Comparison of ENCODE assay signal across 33 cellular contexts in the genomic region with DNA sequence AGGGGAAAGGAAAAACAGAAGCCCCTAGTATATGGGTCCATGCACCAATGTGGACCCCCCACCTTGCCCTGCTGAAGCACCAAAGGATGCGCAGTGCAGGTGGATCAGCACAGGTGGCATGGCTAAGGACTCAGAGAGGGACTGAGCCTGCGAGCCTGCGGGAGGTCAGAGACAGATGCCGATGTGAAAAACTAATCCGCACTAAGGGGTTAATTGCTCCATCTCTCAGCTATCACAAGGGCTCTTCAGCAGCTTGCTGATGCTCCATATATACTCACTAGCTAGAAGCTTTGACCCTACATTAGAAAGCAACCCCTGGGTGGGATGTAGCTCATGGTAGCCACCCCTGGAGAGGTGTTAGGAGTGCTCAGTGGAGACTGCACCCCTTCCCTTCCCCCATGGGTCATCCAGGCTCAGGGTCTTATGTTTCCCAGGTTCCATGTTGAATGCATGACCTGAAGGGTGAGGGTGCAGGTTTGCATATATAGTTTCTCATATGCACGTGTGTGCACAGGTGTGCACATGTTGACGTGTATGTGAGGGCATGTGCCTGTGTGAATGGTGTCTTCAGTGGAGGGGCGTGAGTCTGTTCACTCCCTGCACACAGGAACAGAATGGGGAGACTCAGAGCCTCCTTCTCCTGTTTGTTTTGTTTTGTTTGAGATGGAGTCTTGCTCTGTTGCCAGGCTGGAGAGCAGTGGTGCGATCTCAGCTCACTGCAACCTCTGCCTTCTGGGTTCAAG. TPM values are rescaled to one million over a fixed set of nuclear protein-coding genes. Genes with fewer than 3 reads are reported as not detected.
DNase-seq lines count a peak whose midpoint lies in the region; ATAC-seq lines count a peak whose summit lies in the region.
"Had no signal": no experiment of that assay in that cellular context is flagged by ENCODE, and none has a peak within 500 bp of the region (broad histone marks: within the 10 kb centered on the region; RNA-seq: fewer than 3 reads in every experiment).

No MANE protein-coding gene starts in this region.

- no peak for ATAC-seq in activated T-cell treated with anti-CD3 and anti-CD28 coated beads, Interleukin-2, amount 50 U/mL, for 4 hours
- no peak for ATAC-seq in activated CD8-positive, alpha-beta T cell treated with anti-CD3 and anti-CD28 coated beads, Interleukin-2, amount 10 ng/mL, durations not matched to agents 7 days and 5 days
- no peak for ATAC-seq in HG02938 (IDR thresholded peaks at IDR 0.05; ENCODE audit: unreplicated experiment)
- ATAC-seq: GM12878 had no signal

- CTCF ChIA-PET in activated CD8-positive, alpha-beta T cell treated with anti-CD3 and anti-CD28 coated beads, Interleukin-2, amount 10 ng/mL, durations not matched to agents 7 days and 5 days (lab: Charles Lee), result interaction anchor here (0.7 to 5.0 kb wide), 8 partner anchors 11 to 267 kb away, joined by 3 to 40 read pairs (median 4); a partner anchor contains a TSS

- H3K27me3 Mint-ChIP-seq in activated T-cell treated with anti-CD3 and anti-CD28 coated beads, Interleukin-2, amount 50 U/mL, for 4 hours (ENCODE audit: low read depth), result peaks cover 5% of the 10 kb centered on the region
- H3K27me3 Mint-ChIP-seq in activated CD8-positive, alpha-beta T cell treated with anti-CD3 and anti-CD28 coated beads, Interleukin-2, amount 10 ng/mL, durations not matched to agents 7 days and 5 days (ENCODE audit: low read depth), result no peaks in the 10 kb centered on the region

- DNase-seq in NCI-H345 (lab: John Stamatoyannopoulos, UW), result peak; percentile 38
- DNase-seq in NCI-H345 treated with DMSO at 0.1 percent for 48 hours (lab: John Stamatoyannopoulos, UW; ENCODE audit: unreplicated experiment), result no peak
- peak; percentile 51 to 61 for DNase-seq in NCI-H187 (lab: John Stamatoyannopoulos, UW)
- DNase-seq in NCI-H69 (lab: John Stamatoyannopoulos, UW), result peak; percentile 35
- no peak for DNase-seq in activated T-cell treated with anti-CD3 and anti-CD28 coated beads, Interleukin-2, amount 50 U/mL, for 4 hours
- no peak for DNase-seq in activated CD8-positive, alpha-beta T cell treated with anti-CD3 and anti-CD28 coated beads, Interleukin-2, amount 10 ng/mL, durations not matched to agents 7 days and 5 days
- DNase-seq: activated CD4-positive, alpha-beta T cell treated with anti-CD3 and anti-CD28 coated beads, Interleukin-2, amount 50 U/mL, for 48 hours; activated CD4-positive, CD25-positive, alpha-beta regulatory T cell; activated CD8-positive, alpha-beta memory T cell treated with anti-CD3 and anti-CD28 coated beads, Interleukin-2, amount 50 U/mL, for 48 hours; activated effector memory CD4-positive, alpha-beta T cell treated with Interleukin-2 at 50 U/mL for 16 hours; activated naive CD8-positive, alpha-beta T cell treated with anti-CD3 and anti-CD28 coated beads for 36 hours; CD4-positive, CD25-positive, alpha-beta regulatory T cell; central memory CD4-positive, alpha-beta T cell; GOT3; islet precursor cell; left ventricle myocardium superior; naive B cell; NCI-H2107; NK-92 treated with Interleukin-12 subunit alpha and Interleukin-12 subunit beta, amount 100 ng/mL, for 24 hours; SIG-M5; small intestine; stimulated activated CD4-positive, alpha-beta T cell treated with anti-CD3 and anti-CD28 coated beads, Interleukin-1b, Interleukin-23, amount 100 ng/mL, for 48 hours; SW 1271 had no signal

- no peak overlapping the region for H3K4me3 Mint-ChIP-seq in activated T-cell treated with anti-CD3 and anti-CD28 coated beads, Interleukin-2, amount 50 U/mL, for 4 hours
- H3K4me3 Mint-ChIP-seq in activated CD8-positive, alpha-beta T cell treated with anti-CD3 and anti-CD28 coated beads, Interleukin-2, amount 10 ng/mL, durations not matched to agents 7 days and 5 days, result no peak overlapping the region
- H3K4me3 Mint-ChIP-seq: activated naive CD8-positive, alpha-beta T cell treated with anti-CD3 and anti-CD28 coated beads for 36 hours; CD4-positive, CD25-positive, alpha-beta regulatory T cell; naive B cell had no signal

- H3K36me3 Mint-ChIP-seq in activated T-cell treated with anti-CD3 and anti-CD28 coated beads, Interleukin-2, amount 50 U/mL, for 4 hours (ENCODE audit: insufficient read depth), result no peaks in the 10 kb centered on the region
- no peaks in the 10 kb centered on the region for H3K36me3 Mint-ChIP-seq in activated CD8-positive, alpha-beta T cell treated with anti-CD3 and anti-CD28 coated beads, Interleukin-2, amount 10 ng/mL, durations not matched to agents 7 days and 5 days (ENCODE audit: low read depth)
- H3K36me3 Mint-ChIP-seq: activated naive CD8-positive, alpha-beta T cell treated with anti-CD3 and anti-CD28 coated beads for 36 hours; CD4-positive, CD25-positive, alpha-beta regulatory T cell; naive B cell had no signal

- no peaks in the 10 kb centered on the region for H3K4me1 Mint-ChIP-seq in activated T-cell treated with anti-CD3 and anti-CD28 coated beads, Interleukin-2, amount 50 U/mL, for 4 hours (ENCODE audit: low read depth)
- peaks cover 13% of the 10 kb centered on the region for H3K4me1 Mint-ChIP-seq in activated CD8-positive, alpha-beta T cell treated with anti-CD3 and anti-CD28 coated beads, Interleukin-2, amount 10 ng/mL, durations not matched to agents 7 days and 5 days (ENCODE audit: low read depth)

- no peaks in the 10 kb centered on the region for H3K9me3 Mint-ChIP-seq in activated T-cell treated with anti-CD3 and anti-CD28 coated beads, Interleukin-2, amount 50 U/mL, for 4 hours
- no peaks in the 10 kb centered on the region for H3K9me3 Mint-ChIP-seq in activated CD8-positive, alpha-beta T cell treated with anti-CD3 and anti-CD28 coated beads, Interleukin-2, amount 10 ng/mL, durations not matched to agents 7 days and 5 days (ENCODE audit: insufficient read depth)
- H3K9me3 Mint-ChIP-seq: activated naive CD8-positive, alpha-beta T cell treated with anti-CD3 and anti-CD28 coated beads for 36 hours; naive B cell had no signal

- POLR2A ChIA-PET in activated CD8-positive, alpha-beta T cell treated with anti-CD3 and anti-CD28 coated beads, Interleukin-2, amount 10 ng/mL, durations not matched to agents 7 days and 5 days (lab: Charles Lee), result no interaction called here

- H3K27ac Mint-ChIP-seq in activated CD8-positive, alpha-beta T cell treated with anti-CD3 and anti-CD28 coated beads, Interleukin-2, amount 10 ng/mL, durations not matched to agents 7 days and 5 days, result no peak overlapping the region
- H3K27ac Mint-ChIP-seq: activated naive CD8-positive, alpha-beta T cell treated with anti-CD3 and anti-CD28 coated beads for 36 hours; CD4-positive, CD25-positive, alpha-beta regulatory T cell had no signal

RNA-seq across cellular contexts. Expression of a gene that starts 13.4 kb away (rescaled TPM):
- total RNA-seq in activated T-cell treated with anti-CD3 and anti-CD28 coated beads, Interleukin-2, amount 50 U/mL, for 4 hours, result not detected
- not detected for total RNA-seq in activated CD8-positive, alpha-beta T cell treated with anti-CD3 and anti-CD28 coated beads, Interleukin-2, amount 10 ng/mL, durations not matched to agents 7 days and 5 days
- total RNA-seq: activated naive CD8-positive, alpha-beta T cell treated with anti-CD3 and anti-CD28 coated beads for 36 hours; CD4-positive, CD25-positive, alpha-beta regulatory T cell; Daoy; dermis microvascular lymphatic vessel endothelial cell; GM12878 had no signal

RNA-seq across cellular contexts. Expression of a gene that starts 28.9 kb away (rescaled TPM):
- 10 to 100 TPM; 44.4 to 51.8 (median 49.5) TPM for total RNA-seq in activated T-cell treated with anti-CD3 and anti-CD28 coated beads, Interleukin-2, amount 50 U/mL, for 4 hours
- total RNA-seq in activated CD8-positive, alpha-beta T cell treated with anti-CD3 and anti-CD28 coated beads, Interleukin-2, amount 10 ng/mL, durations not matched to agents 7 days and 5 days, result 10 to 100 TPM; 49.9 to 59.8 TPM

RNA-seq across cellular contexts. Expression of a gene that starts 43.7 kb away (rescaled TPM):
- total RNA-seq in activated T-cell treated with anti-CD3 and anti-CD28 coated beads, Interleukin-2, amount 50 U/mL, for 4 hours, result not detected
- total RNA-seq in activated CD8-positive, alpha-beta T cell treated with anti-CD3 and anti-CD28 coated beads, Interleukin-2, amount 10 ng/mL, durations not matched to agents 7 days and 5 days, result not detected
- total RNA-seq: activated naive CD8-positive, alpha-beta T cell treated with anti-CD3 and anti-CD28 coated beads for 36 hours; astrocyte; CD4-positive, CD25-positive, alpha-beta regulatory T cell; Daoy; dermis microvascular lymphatic vessel endothelial cell; fibroblast of lung; GM12878; left ventricle myocardium superior; omental fat pad; renal cortical epithelial cell; subcutaneous adipose tissue; ureter had no signal

RNA-seq across cellular contexts. Expression of a gene that starts 48.6 kb away (rescaled TPM):
- total RNA-seq in activated T-cell treated with anti-CD3 and anti-CD28 coated beads, Interleukin-2, amount 50 U/mL, for 4 hours, result 100 to 1,000 TPM; 108 to 142 (median 110) TPM
- total RNA-seq in activated CD8-positive, alpha-beta T cell treated with anti-CD3 and anti-CD28 coated beads, Interleukin-2, amount 10 ng/mL, durations not matched to agents 7 days and 5 days, result 10 to 100 TPM; 88.1 to 89.6 TPM

Comparison
In these comparisons a context has a peak if more than half of its experiments do, and no peak if none do; other contexts are left out.
1. DNase-seq: peak in NCI-H345 (single experiment), NCI-H187 (2 of 2) and NCI-H69 (single experiment); none in NCI-H345 treated with DMSO at 0.1 percent for 48 hours (single experiment), activated T-cell treated with anti-CD3 and anti-CD28 coated beads, Interleukin-2, amount 50 U/mL, for 4 hours (single experiment) and activated CD8-positive, alpha-beta T cell treated with anti-CD3 and anti-CD28 coated beads, Interleukin-2, amount 10 ng/mL, durations not matched to agents 7 days and 5 days (single experiment).